In the genomic region with DNA sequence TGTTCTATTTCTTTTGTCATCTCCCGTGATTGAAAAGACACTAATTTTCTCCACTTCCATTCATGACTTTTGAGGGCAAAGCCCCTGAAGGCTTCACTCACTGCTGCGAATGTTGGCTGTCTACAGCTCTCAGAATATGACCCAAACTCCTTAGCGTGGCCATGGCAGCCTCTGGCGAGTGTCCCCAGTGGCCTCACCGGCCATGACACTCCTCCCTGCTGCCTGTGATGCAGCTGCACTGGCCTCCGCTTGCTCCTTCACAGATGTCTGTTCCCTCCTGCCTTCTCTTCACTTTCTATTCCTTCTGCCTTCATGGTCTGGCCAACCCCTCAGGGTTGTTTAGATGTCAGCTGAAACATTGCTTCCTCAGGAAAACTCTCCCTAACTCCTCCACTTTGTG, we compare ENCODE assay signal across 14 cellular contexts. TPM values are rescaled to one million over a fixed set of nuclear protein-coding genes. Genes with fewer than 3 reads are reported as not detected.
DNase-seq lines count a peak whose midpoint lies in the region; ATAC-seq and TF ChIP-seq lines count a peak whose summit lies in the region.
"Had no signal": no experiment of that assay in that cellular context is flagged by ENCODE, and none has a peak within 500 bp of the region (broad histone marks: within the 10 kb centered on the region; RNA-seq: fewer than 3 reads in every experiment).

No MANE protein-coding gene starts in this region.

- no peak overlapping the region for H2BK5ac ChIP-seq in mesenchymal stem cell (ENCODE audit: low read depth, low read length, poor library complexity, severe bottlenecking)

- H4K91ac ChIP-seq in mesenchymal stem cell (ENCODE audit: low read length): no peak overlapping the region

- TF ChIP-seq CTCF in BE2C (IDR thresholded peaks at IDR 0.05; ENCODE audit: low read depth, low read length) (no peak; the same call in 1 of the 2 replicates), Panc1 (IDR thresholded peaks at IDR 0.05) (no peak), WTC11 (IDR thresholded peaks at IDR 0.05) (no peak), CD14-positive monocyte (IDR thresholded peaks at IDR 0.05) (no peak)

- H3K23ac ChIP-seq in mesenchymal stem cell (ENCODE audit: low read length in 2 of 2): no peak overlapping the region

- DNase-seq in BE2C (peak; percentile 11), Panc1 (ENCODE audit: low read depth, low spot score) (no peak), WTC11 (ENCODE audit: low spot score) (no peak), mesenchymal stem cell (peak; percentile 21), OCI-M2 (lab: John Stamatoyannopoulos, UW; ENCODE audit: unreplicated experiment) (no peak), cardiac septum (ENCODE audit: low spot score) (no peak), CD14-positive monocyte (ENCODE audit: low spot score) (no peak)
- DNase-seq in activated CD4-positive, CD25-positive, alpha-beta regulatory T cell (lab: John Stamatoyannopoulos, UW): no peak
- DNase-seq: CD4-positive, alpha-beta T cell; GOT3; NCI-H1417; NCI-H1930; NCI-H2171 treated with DMSO at 0.1 percent for 48 hours; NCI-H82 had no signal

- H3K36me3 Mint-ChIP-seq in WTC11 (peaks cover 6% of the 10 kb centered on the region; the same call in 1 of the 2 replicates), CD14-positive monocyte (no peaks in the 10 kb centered on the region)

- 81% methylated on average over 6 of the region's 6 CpGs for WGBS in mesenchymal stem cell

- no peaks in the 10 kb centered on the region for H3K36me3 ChIP-seq in BE2C
- no peaks in the 10 kb centered on the region for H3K36me3 ChIP-seq in Panc1 (ENCODE audit: control insufficient read depth, insufficient read depth, low read length)
- no peaks in the 10 kb centered on the region for H3K36me3 ChIP-seq in mesenchymal stem cell (ENCODE audit: control insufficient read depth in 1 of 2, insufficient read depth in 2 of 2, low read depth in 1 of 2, low read length in 2 of 2)

- H3K4me3 Mint-ChIP-seq in WTC11 (no peak overlapping the region), CD14-positive monocyte (no peak overlapping the region)
- H3K4me3 Mint-ChIP-seq: CD4-positive, alpha-beta T cell had no signal

- POLR2A ChIA-PET in Panc1 (lab: Charles Lee): no interaction called here
- POLR2A ChIA-PET in WTC11 (lab: Charles Lee): no interaction called here

- ATAC-seq in Panc1: peak; percentile 68
- ATAC-seq in WTC11: 0 out of 2 replicates have a peak, but pooled peaks have one; percentile 28

- H3K4me3 ChIP-seq in BE2C (ENCODE audit: low read depth, low read length) (no peak overlapping the region), Panc1 (ENCODE audit: low read depth in 2 of 2, low read length in 2 of 2) (no peak overlapping the region), mesenchymal stem cell (ENCODE audit: insufficient read depth in 1 of 2, low read depth in 1 of 2, low read length in 2 of 2) (no peak overlapping the region)

- H3K27me3 ChIP-seq in BE2C: no peaks in the 10 kb centered on the region
- H3K27me3 ChIP-seq in Panc1 (ENCODE audit: control insufficient read depth, insufficient read depth, low read length): no peaks in the 10 kb centered on the region
- peaks cover 0 to 7% of the 10 kb centered on the region in 2 experiments for H3K27me3 ChIP-seq in mesenchymal stem cell (ENCODE audit: control insufficient read depth in 1 of 2, insufficient read depth in 1 of 2, low read length in 2 of 2)

- H3K4me1 ChIP-seq in BE2C (no peaks in the 10 kb centered on the region), Panc1 (ENCODE audit: control insufficient read depth, insufficient read depth, low read length) (no peaks in the 10 kb centered on the region), mesenchymal stem cell (ENCODE audit: control insufficient read depth, insufficient read depth, low read depth, low read length) (no peaks in the 10 kb centered on the region)

- intact Hi-C loops in Panc1 (cut with micrococcal nuclease; ENCODE audit: unreplicated experiment) (no loop called here), cardiac septum (cut with DNase I) (no loop called here), CD14-positive monocyte (cut with micrococcal nuclease) (no loop called here)

- H2BK120ac ChIP-seq in mesenchymal stem cell (ENCODE audit: low read depth, low read length): no peak overlapping the region

- no peak overlapping the region for H2BK12ac ChIP-seq in mesenchymal stem cell (ENCODE audit: low read length in 2 of 2)

- H3K14ac ChIP-seq in mesenchymal stem cell (ENCODE audit: low read length in 2 of 2): no peak overlapping the region

- H3K4me2 ChIP-seq in mesenchymal stem cell (ENCODE audit: low read length, poor library complexity, severe bottlenecking): no peak overlapping the region

- H2AK5ac ChIP-seq in mesenchymal stem cell (ENCODE audit: low read length, severe bottlenecking): no peak overlapping the region

- H3K18ac ChIP-seq in mesenchymal stem cell (ENCODE audit: low read depth in 1 of 2, low read length in 2 of 2): peak overlapping the region in 1 of 2 experiments; percentile 43

- in situ Hi-C loops in Panc1 (cut with HindIII; ENCODE audit: low pct_unique_long_range_greater_than_20kb, low sequenced_read_pairs): no loop called here

- no peak overlapping the region for H2BK15ac ChIP-seq in mesenchymal stem cell (ENCODE audit: low read depth, poor library complexity, severe bottlenecking)

- H3K9ac ChIP-seq in mesenchymal stem cell (ENCODE audit: low read length): no peak overlapping the region

- no peaks in the 10 kb centered on the region for H3K79me1 ChIP-seq in mesenchymal stem cell (replicated peaks; ENCODE audit: low read length, poor library complexity, severe bottlenecking)

- H3K9me3 ChIP-seq in BE2C (no peaks in the 10 kb centered on the region), Panc1 (ENCODE audit: control insufficient read depth, insufficient read depth, low read depth, low read length) (no peaks in the 10 kb centered on the region), mesenchymal stem cell (ENCODE audit: control insufficient read depth, low read length) (no peaks in the 10 kb centered on the region)

- H3K27ac Mint-ChIP-seq in WTC11: no peak overlapping the region
- H3K27ac Mint-ChIP-seq in CD14-positive monocyte: no peak overlapping the region
- H3K27ac Mint-ChIP-seq: CD4-positive, alpha-beta T cell had no signal

- no peak overlapping the region for H3K4ac ChIP-seq in mesenchymal stem cell (ENCODE audit: low read depth in 1 of 2, low read length in 2 of 2)

- H3K27me3 Mint-ChIP-seq in WTC11 (ENCODE audit: low read depth): peaks cover 7% of the 10 kb centered on the region
- peaks cover 4 to 6% (median 5%) of the 10 kb centered on the region in 3 donors for H3K27me3 Mint-ChIP-seq in CD14-positive monocyte (ENCODE audit: low read depth in 3 of 3)

- no TSS peak for BruUV-seq in Panc1 (replicated peaks; lab: Mats Ljungman, UMichigan)

- no peak overlapping the region for H2AFZ ChIP-seq in mesenchymal stem cell (ENCODE audit: low read depth, low read length)

- H4K8ac ChIP-seq in mesenchymal stem cell (ENCODE audit: low read length): no peak overlapping the region

- H3K27ac ChIP-seq in Panc1 (ENCODE audit: low read length) (no peak overlapping the region), mesenchymal stem cell (ENCODE audit: low read length, poor library complexity, severe bottlenecking) (no peak overlapping the region)

- H3K4me1 Mint-ChIP-seq in WTC11: peaks cover 7% of the 10 kb centered on the region
- no peaks in the 10 kb centered on the region for H3K4me1 Mint-ChIP-seq in CD14-positive monocyte

- CTCF ChIA-PET in Panc1 (lab: Charles Lee) (no interaction called here), WTC11 (lab: Charles Lee) (interaction anchor here (1.1 kb wide), 1 partner anchor 26 kb away, joined by 5 read pairs; no protein-coding TSS in a partner anchor)

- H3K9me3 Mint-ChIP-seq in WTC11 (peaks cover 9% of the 10 kb centered on the region), CD14-positive monocyte (peaks cover 0 to 4% (median 0%) of the 10 kb centered on the region in 7 donors)
- H3K9me3 Mint-ChIP-seq: CD4-positive, alpha-beta T cell had no signal

TF ChIP-seq in WTC11, 78 proteins besides CTCF, POLR2A, EP300 and RAD21:
- no peak for TF ChIP-seq GRHL2 (CRISPR knock-in tag; IDR thresholded peaks at IDR 0.05; ENCODE audit: insufficient replicate concordance, severe bottlenecking)
- TF ChIP-seq, protein P1, sequence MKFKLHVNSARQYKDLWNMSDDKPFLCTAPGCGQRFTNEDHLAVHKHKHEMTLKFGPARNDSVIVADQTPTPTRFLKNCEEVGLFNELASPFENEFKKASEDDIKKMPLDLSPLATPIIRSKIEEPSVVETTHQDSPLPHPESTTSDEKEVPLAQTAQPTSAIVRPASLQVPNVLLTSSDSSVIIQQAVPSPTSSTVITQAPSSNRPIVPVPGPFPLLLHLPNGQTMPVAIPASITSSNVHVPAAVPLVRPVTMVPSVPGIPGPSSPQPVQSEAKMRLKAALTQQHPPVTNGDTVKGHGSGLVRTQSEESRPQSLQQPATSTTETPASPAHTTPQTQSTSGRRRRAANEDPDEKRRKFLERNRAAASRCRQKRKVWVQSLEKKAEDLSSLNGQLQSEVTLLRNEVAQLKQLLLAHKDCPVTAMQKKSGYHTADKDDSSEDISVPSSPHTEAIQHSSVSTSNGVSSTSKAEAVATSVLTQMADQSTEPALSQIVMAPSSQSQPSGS (CRISPR knock-in tag; IDR thresholded peaks at IDR 0.05; ENCODE audit: borderline replicate concordance, low read depth): no peak
- TF ChIP-seq TEAD1 (CRISPR knock-in tag; IDR thresholded peaks at IDR 0.05): no peak
- TF ChIP-seq ZNF671 (CRISPR knock-in tag; IDR thresholded peaks at IDR 0.05): no peak
- TF ChIP-seq NR2C2 (CRISPR knock-in tag; IDR thresholded peaks at IDR 0.05): no peak
- TF ChIP-seq ELF4 (CRISPR knock-in tag; IDR thresholded peaks at IDR 0.05; ENCODE audit: low read depth): no peak

RNA-seq across cellular contexts. Expression of gene PTPRF, which starts 30.8 kb away (rescaled TPM):
- polyA plus RNA-seq in BE2C (2012; ENCODE audit: insufficient read depth, insufficient read length, low read depth): 8.3 TPM
- 77.5 TPM for total RNA-seq in Panc1 (2021; ENCODE audit: unreplicated experiment)
- 85.9 TPM for polyA plus RNA-seq in Panc1 (2012; ENCODE audit: insufficient read length)
- 248 to 295 TPM (median 275 TPM) in 3 replicates for total RNA-seq in WTC11 (2021)
- 51.3 TPM for polyA plus RNA-seq in mesenchymal stem cell (2013, experiment 1 of 2)
- polyA plus RNA-seq in mesenchymal stem cell (2013, experiment 2 of 2): 51.0 TPM
- total RNA-seq in cardiac septum: 9.1 TPM
- not detected for polyA plus RNA-seq in CD14-positive monocyte

RNA-seq across cellular contexts. Expression of gene HYI, which starts 46.2 kb away (rescaled TPM):
- polyA plus RNA-seq in BE2C (2012; ENCODE audit: insufficient read depth, insufficient read length, low read depth): 16.4 TPM
- total RNA-seq in Panc1 (2021; ENCODE audit: unreplicated experiment) (55.3 TPM), WTC11 (2021) (23.2 to 24.5 TPM (median 24.2 TPM) in 3 replicates), cardiac septum (26.3 TPM)
- polyA plus RNA-seq in Panc1 (2012; ENCODE audit: insufficient read length): 75.3 TPM
- polyA plus RNA-seq in mesenchymal stem cell (2013, experiment 1 of 2): 20.4 TPM
- polyA plus RNA-seq in mesenchymal stem cell (2013, experiment 2 of 2): 19.0 TPM
- 1 to 10 TPM in 1 of 2 donors, under 1 TPM in 1; 0.74 to 1.6 TPM for polyA plus RNA-seq in CD14-positive monocyte

Comparison
In these comparisons a context has a peak if more than half of its experiments do, and no peak if none do; other contexts are left out.
1. DNase-seq: peak in BE2C (single experiment) and mesenchymal stem cell (single experiment); none in Panc1 (single experiment), WTC11 (single experiment), activated CD4-positive, CD25-positive, alpha-beta regulatory T cell (0 of 4), OCI-M2 (single experiment), cardiac septum (single experiment) and CD14-positive monocyte (single experiment).